Comparison of ENCODE assay signal across 1 cellular context in genomic region chr4:88284378-88285234, GRCh38.
A peak's percentile ranks its signal among the peaks of the same experiment; 100 is the strongest.
TF ChIP-seq lines count a peak whose summit lies in the region.

Gene PPM1K (minus strand): TSS chr4:88284561. CDS start chr4:88278583, 5,978 bp downstream.

TF ChIP-seq in HepG2, 621 proteins besides CTCF, POLR2A, EP300 and RAD21 (continued from another document and continues in another):
- TF ChIP-seq, protein P1, sequence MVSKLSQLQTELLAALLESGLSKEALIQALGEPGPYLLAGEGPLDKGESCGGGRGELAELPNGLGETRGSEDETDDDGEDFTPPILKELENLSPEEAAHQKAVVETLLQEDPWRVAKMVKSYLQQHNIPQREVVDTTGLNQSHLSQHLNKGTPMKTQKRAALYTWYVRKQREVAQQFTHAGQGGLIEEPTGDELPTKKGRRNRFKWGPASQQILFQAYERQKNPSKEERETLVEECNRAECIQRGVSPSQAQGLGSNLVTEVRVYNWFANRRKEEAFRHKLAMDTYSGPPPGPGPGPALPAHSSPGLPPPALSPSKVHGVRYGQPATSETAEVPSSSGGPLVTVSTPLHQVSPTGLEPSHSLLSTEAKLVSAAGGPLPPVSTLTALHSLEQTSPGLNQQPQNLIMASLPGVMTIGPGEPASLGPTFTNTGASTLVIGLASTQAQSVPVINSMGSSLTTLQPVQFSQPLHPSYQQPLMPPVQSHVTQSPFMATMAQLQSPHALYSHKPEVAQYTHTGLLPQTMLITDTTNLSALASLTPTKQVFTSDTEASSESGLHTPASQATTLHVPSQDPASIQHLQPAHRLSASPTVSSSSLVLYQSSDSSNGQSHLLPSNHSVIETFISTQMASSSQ (IDR thresholded peaks at IDR 0.05; ENCODE audit: low read depth): no peak
- TF ChIP-seq, protein P1 (CRISPR knock-in tag; IDR thresholded peaks at IDR 0.05; ENCODE audit: borderline replicate concordance): peak; percentile 68
- TF ChIP-seq MZF1 (CRISPR knock-in tag; IDR thresholded peaks at IDR 0.05; ENCODE audit: borderline replicate concordance): 0 out of 2 replicates have a peak, but pooled peaks have one; percentile 41
- peak; percentile 70; the same call in 1 of the 2 replicates for TF ChIP-seq GABPB1 (CRISPR knock-in tag; IDR thresholded peaks at IDR 0.05)
- TF ChIP-seq, protein P2, sequence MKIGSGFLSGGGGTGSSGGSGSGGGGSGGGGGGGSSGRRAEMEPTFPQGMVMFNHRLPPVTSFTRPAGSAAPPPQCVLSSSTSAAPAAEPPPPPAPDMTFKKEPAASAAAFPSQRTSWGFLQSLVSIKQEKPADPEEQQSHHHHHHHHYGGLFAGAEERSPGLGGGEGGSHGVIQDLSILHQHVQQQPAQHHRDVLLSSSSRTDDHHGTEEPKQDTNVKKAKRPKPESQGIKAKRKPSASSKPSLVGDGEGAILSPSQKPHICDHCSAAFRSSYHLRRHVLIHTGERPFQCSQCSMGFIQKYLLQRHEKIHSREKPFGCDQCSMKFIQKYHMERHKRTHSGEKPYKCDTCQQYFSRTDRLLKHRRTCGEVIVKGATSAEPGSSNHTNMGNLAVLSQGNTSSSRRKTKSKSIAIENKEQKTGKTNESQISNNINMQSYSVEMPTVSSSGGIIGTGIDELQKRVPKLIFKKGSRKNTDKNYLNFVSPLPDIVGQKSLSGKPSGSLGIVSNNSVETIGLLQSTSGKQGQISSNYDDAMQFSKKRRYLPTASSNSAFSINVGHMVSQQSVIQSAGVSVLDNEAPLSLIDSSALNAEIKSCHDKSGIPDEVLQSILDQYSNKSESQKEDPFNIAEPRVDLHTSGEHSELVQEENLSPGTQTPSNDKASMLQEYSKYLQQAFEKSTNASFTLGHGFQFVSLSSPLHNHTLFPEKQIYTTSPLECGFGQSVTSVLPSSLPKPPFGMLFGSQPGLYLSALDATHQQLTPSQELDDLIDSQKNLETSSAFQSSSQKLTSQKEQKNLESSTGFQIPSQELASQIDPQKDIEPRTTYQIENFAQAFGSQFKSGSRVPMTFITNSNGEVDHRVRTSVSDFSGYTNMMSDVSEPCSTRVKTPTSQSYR (CRISPR knock-in tag; IDR thresholded peaks at IDR 0.05; ENCODE audit: borderline replicate concordance): no peak
- TF ChIP-seq ZNF138 (CRISPR knock-in tag; IDR thresholded peaks at IDR 0.05; ENCODE audit: low read depth): 0 out of 2 replicates have a peak, but pooled peaks have one; percentile 21
- peak; percentile 65; the same call in 1 of the 2 replicates for TF ChIP-seq YEATS2 (CRISPR knock-in tag; IDR thresholded peaks at IDR 0.05; ENCODE audit: borderline replicate concordance)
- peak; percentile 78 for TF ChIP-seq ATF1 (CRISPR knock-in tag; IDR thresholded peaks at IDR 0.05)
- peak; percentile 46; the same call in 1 of the 2 replicates for TF ChIP-seq TP53 (CRISPR knock-in tag; conservative IDR thresholded peaks at IDR 0.05)
- 0 out of 2 replicates have a peak, but pooled peaks have one; percentile 11 for TF ChIP-seq ZNF331 (CRISPR knock-in tag; IDR thresholded peaks at IDR 0.05)
- TF ChIP-seq ZBTB42 (CRISPR knock-in tag; IDR thresholded peaks at IDR 0.05): peak; percentile 89; the same call in 1 of the 2 replicates
- TF ChIP-seq HNRNPLL (IDR thresholded peaks at IDR 0.05; ENCODE audit: low read depth, low read length, poor library complexity, severe bottlenecking): peak; percentile 69
- TF ChIP-seq, protein P3, sequence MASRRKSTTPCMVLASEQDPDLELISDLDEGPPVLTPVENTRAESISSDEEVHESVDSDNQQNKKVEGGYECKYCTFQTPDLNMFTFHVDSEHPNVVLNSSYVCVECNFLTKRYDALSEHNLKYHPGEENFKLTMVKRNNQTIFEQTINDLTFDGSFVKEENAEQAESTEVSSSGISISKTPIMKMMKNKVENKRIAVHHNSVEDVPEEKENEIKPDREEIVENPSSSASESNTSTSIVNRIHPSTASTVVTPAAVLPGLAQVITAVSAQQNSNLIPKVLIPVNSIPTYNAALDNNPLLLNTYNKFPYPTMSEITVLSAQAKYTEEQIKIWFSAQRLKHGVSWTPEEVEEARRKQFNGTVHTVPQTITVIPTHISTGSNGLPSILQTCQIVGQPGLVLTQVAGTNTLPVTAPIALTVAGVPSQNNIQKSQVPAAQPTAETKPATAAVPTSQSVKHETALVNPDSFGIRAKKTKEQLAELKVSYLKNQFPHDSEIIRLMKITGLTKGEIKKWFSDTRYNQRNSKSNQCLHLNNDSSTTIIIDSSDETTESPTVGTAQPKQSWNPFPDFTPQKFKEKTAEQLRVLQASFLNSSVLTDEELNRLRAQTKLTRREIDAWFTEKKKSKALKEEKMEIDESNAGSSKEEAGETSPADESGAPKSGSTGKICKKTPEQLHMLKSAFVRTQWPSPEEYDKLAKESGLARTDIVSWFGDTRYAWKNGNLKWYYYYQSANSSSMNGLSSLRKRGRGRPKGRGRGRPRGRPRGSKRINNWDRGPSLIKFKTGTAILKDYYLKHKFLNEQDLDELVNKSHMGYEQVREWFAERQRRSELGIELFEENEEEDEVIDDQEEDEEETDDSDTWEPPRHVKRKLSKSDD (CRISPR knock-in tag; IDR thresholded peaks at IDR 0.05; ENCODE audit: low read depth): 0 out of 2 replicates have a peak, but pooled peaks have one; percentile 38
- peak; percentile 37; the same call in 1 of the 2 replicates for TF ChIP-seq FOSL2 (CRISPR knock-in tag; IDR thresholded peaks at IDR 0.05)
- TF ChIP-seq, protein P4, sequence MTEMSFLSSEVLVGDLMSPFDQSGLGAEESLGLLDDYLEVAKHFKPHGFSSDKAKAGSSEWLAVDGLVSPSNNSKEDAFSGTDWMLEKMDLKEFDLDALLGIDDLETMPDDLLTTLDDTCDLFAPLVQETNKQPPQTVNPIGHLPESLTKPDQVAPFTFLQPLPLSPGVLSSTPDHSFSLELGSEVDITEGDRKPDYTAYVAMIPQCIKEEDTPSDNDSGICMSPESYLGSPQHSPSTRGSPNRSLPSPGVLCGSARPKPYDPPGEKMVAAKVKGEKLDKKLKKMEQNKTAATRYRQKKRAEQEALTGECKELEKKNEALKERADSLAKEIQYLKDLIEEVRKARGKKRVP (CRISPR knock-in tag; IDR thresholded peaks at IDR 0.05): peak in 1 of 2 experiments; percentile 55; a peak in 1 of 4 replicates
- TF ChIP-seq ZNF136 (CRISPR knock-in tag; IDR thresholded peaks at IDR 0.05; ENCODE audit: low read depth): 0 out of 2 replicates have a peak, but pooled peaks have one; percentile 41
- TF ChIP-seq ZNF782 (CRISPR knock-in tag; IDR thresholded peaks at IDR 0.05; ENCODE audit: borderline replicate concordance): peak; percentile 70; the same call in 1 of the 2 replicates
- TF ChIP-seq ZNF780A (CRISPR knock-in tag; IDR thresholded peaks at IDR 0.05): 0 out of 2 replicates have a peak, but pooled peaks have one; percentile 52
- TF ChIP-seq BRCA1 (CRISPR knock-in tag; IDR thresholded peaks at IDR 0.05): peak; percentile 25; the same call in 1 of the 2 replicates
- TF ChIP-seq MED13 (CRISPR knock-in tag; IDR thresholded peaks at IDR 0.05): 0 out of 2 replicates have a peak, but pooled peaks have one; percentile 38
- TF ChIP-seq TFDP2 (CRISPR knock-in tag; IDR thresholded peaks at IDR 0.05): peak; percentile 86
- TF ChIP-seq KMT2B (CRISPR knock-in tag; IDR thresholded peaks at IDR 0.05): peak; percentile 83; the same call in 1 of the 2 replicates
- no peak for TF ChIP-seq SSRP1 (CRISPR knock-in tag; IDR thresholded peaks at IDR 0.05)
- TF ChIP-seq, protein P5, sequence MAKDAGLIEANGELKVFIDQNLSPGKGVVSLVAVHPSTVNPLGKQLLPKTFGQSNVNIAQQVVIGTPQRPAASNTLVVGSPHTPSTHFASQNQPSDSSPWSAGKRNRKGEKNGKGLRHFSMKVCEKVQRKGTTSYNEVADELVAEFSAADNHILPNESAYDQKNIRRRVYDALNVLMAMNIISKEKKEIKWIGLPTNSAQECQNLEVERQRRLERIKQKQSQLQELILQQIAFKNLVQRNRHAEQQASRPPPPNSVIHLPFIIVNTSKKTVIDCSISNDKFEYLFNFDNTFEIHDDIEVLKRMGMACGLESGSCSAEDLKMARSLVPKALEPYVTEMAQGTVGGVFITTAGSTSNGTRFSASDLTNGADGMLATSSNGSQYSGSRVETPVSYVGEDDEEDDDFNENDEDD (CRISPR knock-in tag; IDR thresholded peaks at IDR 0.05; ENCODE audit: borderline replicate concordance): peak; percentile 55; the same call in 1 of the 2 replicates
- TF ChIP-seq CHD4 (IDR thresholded peaks at IDR 0.05; ENCODE audit: borderline replicate concordance, low read length): no peak
- no peak for TF ChIP-seq ZBTB7B (CRISPR knock-in tag; IDR thresholded peaks at IDR 0.05)
- peak; percentile 84 for TF ChIP-seq GMEB1 (CRISPR knock-in tag; IDR thresholded peaks at IDR 0.05; ENCODE audit: borderline replicate concordance)
- TF ChIP-seq HOXA3 (CRISPR knock-in tag; IDR thresholded peaks at IDR 0.05): peak; percentile 85
- TF ChIP-seq CCDC6 (CRISPR knock-in tag; IDR thresholded peaks at IDR 0.05): peak; percentile 76; the same call in 1 of the 2 replicates
- no peak for TF ChIP-seq GTF2F1 (IDR thresholded peaks at IDR 0.05; ENCODE audit: low read length)
- peak; percentile 97 for TF ChIP-seq SP2 (CRISPR knock-in tag; IDR thresholded peaks at IDR 0.05)
- peak; percentile 45; the same call in 1 of the 2 replicates for TF ChIP-seq MED1 (CRISPR knock-in tag; IDR thresholded peaks at IDR 0.05)
- TF ChIP-seq, protein P6, sequence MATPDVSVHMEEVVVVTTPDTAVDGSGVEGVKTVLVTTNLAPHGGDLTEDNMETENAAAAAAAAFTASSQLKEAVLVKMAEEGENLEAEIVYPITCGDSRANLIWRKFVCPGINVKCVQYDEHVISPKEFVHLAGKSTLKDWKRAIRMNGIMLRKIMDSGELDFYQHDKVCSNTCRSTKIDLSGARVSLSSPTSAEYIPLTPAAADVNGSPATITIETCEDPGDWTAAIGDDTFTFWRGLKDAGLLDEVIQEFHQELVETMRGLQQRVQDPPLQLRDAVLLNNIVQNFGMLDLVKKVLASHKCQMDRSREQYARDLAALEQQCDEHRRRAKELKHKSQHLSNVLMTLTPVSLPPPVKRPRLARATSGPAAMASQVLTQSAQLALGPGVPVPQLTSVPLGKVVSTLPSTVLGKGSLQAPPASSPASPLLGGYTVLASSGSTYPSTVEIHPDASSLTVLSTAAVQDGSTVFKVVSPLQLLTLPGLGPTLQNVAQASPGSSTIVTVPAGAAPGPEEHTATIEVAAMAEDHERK (CRISPR knock-in tag; IDR thresholded peaks at IDR 0.05; ENCODE audit: low read depth): peak; percentile 36; the same call in 1 of the 2 replicates
- TF ChIP-seq, protein P7, sequence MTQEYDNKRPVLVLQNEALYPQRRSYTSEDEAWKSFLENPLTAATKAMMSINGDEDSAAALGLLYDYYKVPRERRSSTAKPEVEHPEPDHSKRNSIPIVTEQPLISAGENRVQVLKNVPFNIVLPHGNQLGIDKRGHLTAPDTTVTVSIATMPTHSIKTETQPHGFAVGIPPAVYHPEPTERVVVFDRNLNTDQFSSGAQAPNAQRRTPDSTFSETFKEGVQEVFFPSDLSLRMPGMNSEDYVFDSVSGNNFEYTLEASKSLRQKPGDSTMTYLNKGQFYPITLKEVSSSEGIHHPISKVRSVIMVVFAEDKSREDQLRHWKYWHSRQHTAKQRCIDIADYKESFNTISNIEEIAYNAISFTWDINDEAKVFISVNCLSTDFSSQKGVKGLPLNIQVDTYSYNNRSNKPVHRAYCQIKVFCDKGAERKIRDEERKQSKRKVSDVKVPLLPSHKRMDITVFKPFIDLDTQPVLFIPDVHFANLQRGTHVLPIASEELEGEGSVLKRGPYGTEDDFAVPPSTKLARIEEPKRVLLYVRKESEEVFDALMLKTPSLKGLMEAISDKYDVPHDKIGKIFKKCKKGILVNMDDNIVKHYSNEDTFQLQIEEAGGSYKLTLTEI (CRISPR knock-in tag; conservative IDR thresholded peaks at IDR 0.05): no peak
- TF ChIP-seq FOXK1 (CRISPR knock-in tag; IDR thresholded peaks at IDR 0.05; ENCODE audit: borderline replicate concordance, low read depth): peak; percentile 16; the same call in 1 of the 2 replicates
- TF ChIP-seq HCFC1 (IDR thresholded peaks at IDR 0.05; ENCODE audit: low read depth, low read length): 0 out of 2 replicates have a peak, but pooled peaks have one; percentile 10
- TF ChIP-seq THAP11 (CRISPR knock-in tag; IDR thresholded peaks at IDR 0.05): no peak; the same call in 1 of the 2 replicates
- 0 out of 2 replicates have a peak, but pooled peaks have one; percentile 60 for TF ChIP-seq CAMTA2 (CRISPR knock-in tag; IDR thresholded peaks at IDR 0.05; ENCODE audit: borderline replicate concordance)
- TF ChIP-seq ZNF292 (CRISPR knock-in tag; IDR thresholded peaks at IDR 0.05; ENCODE audit: borderline replicate concordance, low read depth): peak; percentile 68
- peak; percentile 53 for TF ChIP-seq ATF7 (IDR thresholded peaks at IDR 0.05)
- TF ChIP-seq ATF7 (CRISPR knock-in tag; IDR thresholded peaks at IDR 0.05): peak; percentile 94
- peak; percentile 88 for TF ChIP-seq SAP130 (CRISPR knock-in tag; IDR thresholded peaks at IDR 0.05; ENCODE audit: low read depth)
- peak; percentile 73 for TF ChIP-seq ASH2L (IDR thresholded peaks at IDR 0.05; ENCODE audit: insufficient read length, low read depth, low read length)
- peak; percentile 81 for TF ChIP-seq HIVEP1 (CRISPR knock-in tag; IDR thresholded peaks at IDR 0.05)
- peak; percentile 61; the same call in 1 of the 2 replicates for TF ChIP-seq KDM2A (CRISPR knock-in tag; IDR thresholded peaks at IDR 0.05; ENCODE audit: borderline replicate concordance, low read depth)
